ENCODE assay signal across 1 cellular context in genomic region chr17:38703742-38704644, GRCh38.
TF ChIP-seq lines count a peak whose summit lies in the region.

No MANE protein-coding gene starts in this region.

TF ChIP-seq in IMR-90, 13 proteins besides CTCF, POLR2A, EP300 and RAD21:
- no peak for TF ChIP-seq RFX5 (IDR thresholded peaks at IDR 0.05; ENCODE audit: low read depth, low read length)
- no peak for TF ChIP-seq CEBPB (IDR thresholded peaks at IDR 0.05; ENCODE audit: low read depth, low read length)
- TF ChIP-seq SMC3 (IDR thresholded peaks at IDR 0.05; ENCODE audit: low read depth, low read length): no peak
- TF ChIP-seq MXI1 (IDR thresholded peaks at IDR 0.05; ENCODE audit: borderline replicate concordance, low read depth, low read length): no peak
- no peak for TF ChIP-seq MAFK (IDR thresholded peaks at IDR 0.05; ENCODE audit: low read depth, low read length)
- TF ChIP-seq USF2 (IDR thresholded peaks at IDR 0.05; ENCODE audit: low read depth, low read length): no peak
- TF ChIP-seq BHLHE40 (IDR thresholded peaks at IDR 0.05; ENCODE audit: low read depth, low read length): no peak
- TF ChIP-seq NFE2L2 (IDR thresholded peaks at IDR 0.05; ENCODE audit: low read depth, low read length): no peak
- TF ChIP-seq ELK1 (IDR thresholded peaks at IDR 0.05; ENCODE audit: borderline replicate concordance, low read depth, low read length): no peak
- TF ChIP-seq CHD1 (IDR thresholded peaks at IDR 0.05; ENCODE audit: low read depth, low read length): no peak
- TF ChIP-seq RCOR1 (IDR thresholded peaks at IDR 0.05; ENCODE audit: insufficient replicate concordance, low read length): no peak
- no peak for TF ChIP-seq MAZ (IDR thresholded peaks at IDR 0.05; ENCODE audit: borderline replicate concordance, low read depth, low read length)
- TF ChIP-seq FOS (IDR thresholded peaks at IDR 0.05; ENCODE audit: low read depth, low read length): no peak
